ENCODE assay signal across 7 cellular contexts in the genomic region with DNA sequence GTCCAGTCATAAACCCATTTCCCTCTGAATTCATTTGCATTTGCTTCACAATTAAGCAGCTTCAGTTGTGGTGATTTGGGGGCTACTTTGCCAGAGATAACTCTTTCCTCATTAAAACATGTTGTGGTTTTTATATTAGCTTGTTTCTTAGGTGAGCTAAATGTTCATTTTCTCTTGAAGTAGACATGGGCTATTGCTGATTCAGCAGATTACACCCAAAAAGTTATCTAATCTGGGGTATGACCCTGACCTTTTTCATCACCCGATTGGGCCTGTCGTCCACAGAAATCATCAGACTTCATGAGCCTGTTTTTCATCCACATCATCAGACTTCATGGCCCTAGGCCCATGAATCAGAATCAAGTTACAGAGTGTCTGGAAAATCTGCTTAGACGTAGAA.
"Had no signal": no experiment of that assay in that cellular context is flagged by ENCODE, and none has a peak within 500 bp of the region (broad histone marks: within the 10 kb centered on the region; RNA-seq: fewer than 3 reads in every experiment).

No MANE protein-coding gene starts in this region.

- DNase-seq: GOT3, H9, HCEC 1CT, Karpas-422, KG1 had no signal

- FAIRE-seq: H54, HTR-8/SVneo had no signal
